Comparison of ENCODE assay signal across 10 cellular contexts in genomic region chr13:31050486-31051400, GRCh38.
DNase-seq lines count a peak whose midpoint lies in the region; FAIRE-seq and TF ChIP-seq lines count a peak whose summit lies in the region.
"Had no signal": no experiment of that assay in that cellular context is flagged by ENCODE, and none has a peak within 500 bp of the region (broad histone marks: within the 10 kb centered on the region; RNA-seq: fewer than 3 reads in every experiment).

No MANE protein-coding gene starts in this region.

- no peak overlapping the region for H2AFZ ChIP-seq in SK-N-SH (ENCODE audit: low read depth)

- H4K20me1 ChIP-seq in SK-N-SH (ENCODE audit: insufficient read depth) = no peaks in the 10 kb centered on the region

- H3K9me2 ChIP-seq in SK-N-SH = no peaks in the 10 kb centered on the region

- BruUV-seq in A673 (replicated peaks; lab: Mats Ljungman, UMichigan) = no TSS peak

- TF ChIP-seq POLR2A in GM12891 (IDR thresholded peaks at IDR 0.05; ENCODE audit: low read depth, low read length) = no peak

- no peaks in the 10 kb centered on the region for H3K36me3 ChIP-seq in A673 (ENCODE audit: insufficient read depth, low read length, poor library complexity, severe bottlenecking)
- H3K36me3 ChIP-seq in SK-N-SH (replicated peaks in 1 of 2; ENCODE audit: control insufficient read depth in 1 of 2, insufficient read depth in 2 of 2, low read length in 1 of 2) = no peaks in the 10 kb centered on the region
- no peaks in the 10 kb centered on the region for H3K36me3 ChIP-seq in kidney epithelial cell (ENCODE audit: control insufficient read depth, insufficient read depth, low read length)
- H3K36me3 ChIP-seq: right atrium auricular region had no signal

- H3K27ac ChIP-seq in A673 (ENCODE audit: low read depth, low read length, poor library complexity, severe bottlenecking) (no peak overlapping the region), SK-N-SH (ENCODE audit: low read depth in 2 of 2, low read length in 1 of 2) (0 out of 4 replicates have a peak overlapping the region, but pooled peaks of 1 of the 2 experiments have one; percentile 7)
- H3K27ac ChIP-seq: right atrium auricular region had no signal

- H3K4me1 ChIP-seq in A673 (ENCODE audit: insufficient read depth, low read length, poor library complexity, severe bottlenecking) (peaks cover 21% of the 10 kb centered on the region), SK-N-SH (ENCODE audit: control insufficient read depth in 1 of 2, insufficient read depth in 2 of 2, low read depth in 1 of 2, low read length in 1 of 2) (peaks cover 15 to 25% of the 10 kb centered on the region in 2 experiments)

- CTCF ChIA-PET in A673 (lab: Charles Lee) = interaction anchor here (0.6 kb wide), 1 partner anchor 56 kb away, joined by 9 read pairs; no protein-coding TSS in a partner anchor
- CTCF ChIA-PET in SK-N-SH (lab: Yijun Ruan, JAX) = interaction anchor here (0.6 to 4.0 kb wide), 10 partner anchors 10 to 433 kb away, joined by 3 to 20 read pairs (median 4); partner anchors contain the start of gene USPL1

- peak; percentile 23; the same call in 1 of the 2 replicates for TF ChIP-seq CTCF in A673 (conservative IDR thresholded peaks at IDR 0.05; ENCODE audit: low read depth, low read length)
- TF ChIP-seq CTCF in GM12872 (IDR thresholded peaks at IDR 0.05; ENCODE audit: insufficient read depth, low read depth, low read length) = peak; percentile 38; the same call in 1 of the 3 replicates
- peak; percentile 56 for TF ChIP-seq CTCF in SK-N-SH (IDR thresholded peaks at IDR 0.05)
- peak; percentile 21 for TF ChIP-seq CTCF in kidney epithelial cell (IDR thresholded peaks at IDR 0.05; ENCODE audit: insufficient read depth, low read length, poor library complexity, severe bottlenecking)
- no peak for TF ChIP-seq CTCF in D721Med (IDR thresholded peaks at IDR 0.05; ENCODE audit: insufficient read depth, missing control alignments)
- no peak for TF ChIP-seq CTCF in GM20000 (IDR thresholded peaks at IDR 0.05; ENCODE audit: extremely low read depth, missing control alignments)

- no peaks in the 10 kb centered on the region for H3K79me2 ChIP-seq in SK-N-SH (ENCODE audit: insufficient read depth)

- FAIRE-seq in D721Med (lab: Jason Lieb, UNC) (no peak), GM12891 (lab: Jason Lieb, UNC) (no peak), HTR-8/SVneo (lab: Jason Lieb, UNC) (no peak)
- FAIRE-seq: islet of Langerhans had no signal

- no peak overlapping the region for H3K4me3 ChIP-seq in A673 (ENCODE audit: low read depth, low read length, poor library complexity, severe bottlenecking)
- H3K4me3 ChIP-seq in SK-N-SH (ENCODE audit: low read depth in 2 of 2, low read length in 1 of 2) = no peak overlapping the region
- H3K4me3 ChIP-seq in kidney epithelial cell (ENCODE audit: low read depth, low read length) = no peak overlapping the region
- H3K4me3 ChIP-seq: right atrium auricular region had no signal

- DNase-seq in A673 (ENCODE audit: low spot score) (peak; percentile 22), SK-N-SH (peak; percentile 38), kidney epithelial cell (ENCODE audit: low read depth) (no peak), D721Med (ENCODE audit: insufficient read length, low spot score) (no peak), GM20000 (ENCODE audit: low spot score) (no peak), GM12891 (ENCODE audit: insufficient read length, low spot score) (no peak), HTR-8/SVneo (ENCODE audit: insufficient read length, low spot score) (no peak)

- no peak for TF ChIP-seq EP300 in SK-N-SH (IDR thresholded peaks at IDR 0.05; ENCODE audit: borderline replicate concordance in 1 of 2, low read depth in 1 of 2, low read length in 1 of 2)

- H3K9ac ChIP-seq in SK-N-SH = no peak overlapping the region

- TF ChIP-seq RAD21 in SK-N-SH (IDR thresholded peaks at IDR 0.05; ENCODE audit: low read length) = no peak

- POLR2A ChIA-PET in A673 (lab: Charles Lee; ENCODE audit: low non-redundant PET) (no interaction called here), SK-N-SH (lab: Yijun Ruan, JAX) (no interaction called here)

- H3K4me2 ChIP-seq in SK-N-SH = no peak overlapping the region

- intact Hi-C loops in A673 (cut with micrococcal nuclease; ENCODE audit: unreplicated experiment) = no loop called here

- no peaks in the 10 kb centered on the region for H3K9me3 ChIP-seq in A673 (ENCODE audit: low read depth, low read length, poor library complexity, severe bottlenecking)
- H3K9me3 ChIP-seq in SK-N-SH = no peaks in the 10 kb centered on the region
- H3K9me3 ChIP-seq: right atrium auricular region had no signal

- H3K27me3 ChIP-seq in A673 (replicated peaks; ENCODE audit: insufficient read depth, low read depth, low read length, poor library complexity) (no peaks in the 10 kb centered on the region), SK-N-SH (ENCODE audit: insufficient read depth) (no peaks in the 10 kb centered on the region), kidney epithelial cell (ENCODE audit: control insufficient read depth, insufficient read depth, low read length) (no peaks in the 10 kb centered on the region)
- H3K27me3 ChIP-seq: right atrium auricular region had no signal

- 87% methylated on average over 6 of the region's 6 CpGs for whole genome bisulfite sequencing in SK-N-SH (ENCODE audit: low lambda C conversion rate)

- peaks cover 18% of the 10 kb centered on the region for H3F3A ChIP-seq in SK-N-SH (replicated peaks; ENCODE audit: insufficient read depth)

TF ChIP-seq in SK-N-SH, 30 proteins besides CTCF, POLR2A, EP300 and RAD21 (continues in another document):
- TF ChIP-seq, protein P1, sequence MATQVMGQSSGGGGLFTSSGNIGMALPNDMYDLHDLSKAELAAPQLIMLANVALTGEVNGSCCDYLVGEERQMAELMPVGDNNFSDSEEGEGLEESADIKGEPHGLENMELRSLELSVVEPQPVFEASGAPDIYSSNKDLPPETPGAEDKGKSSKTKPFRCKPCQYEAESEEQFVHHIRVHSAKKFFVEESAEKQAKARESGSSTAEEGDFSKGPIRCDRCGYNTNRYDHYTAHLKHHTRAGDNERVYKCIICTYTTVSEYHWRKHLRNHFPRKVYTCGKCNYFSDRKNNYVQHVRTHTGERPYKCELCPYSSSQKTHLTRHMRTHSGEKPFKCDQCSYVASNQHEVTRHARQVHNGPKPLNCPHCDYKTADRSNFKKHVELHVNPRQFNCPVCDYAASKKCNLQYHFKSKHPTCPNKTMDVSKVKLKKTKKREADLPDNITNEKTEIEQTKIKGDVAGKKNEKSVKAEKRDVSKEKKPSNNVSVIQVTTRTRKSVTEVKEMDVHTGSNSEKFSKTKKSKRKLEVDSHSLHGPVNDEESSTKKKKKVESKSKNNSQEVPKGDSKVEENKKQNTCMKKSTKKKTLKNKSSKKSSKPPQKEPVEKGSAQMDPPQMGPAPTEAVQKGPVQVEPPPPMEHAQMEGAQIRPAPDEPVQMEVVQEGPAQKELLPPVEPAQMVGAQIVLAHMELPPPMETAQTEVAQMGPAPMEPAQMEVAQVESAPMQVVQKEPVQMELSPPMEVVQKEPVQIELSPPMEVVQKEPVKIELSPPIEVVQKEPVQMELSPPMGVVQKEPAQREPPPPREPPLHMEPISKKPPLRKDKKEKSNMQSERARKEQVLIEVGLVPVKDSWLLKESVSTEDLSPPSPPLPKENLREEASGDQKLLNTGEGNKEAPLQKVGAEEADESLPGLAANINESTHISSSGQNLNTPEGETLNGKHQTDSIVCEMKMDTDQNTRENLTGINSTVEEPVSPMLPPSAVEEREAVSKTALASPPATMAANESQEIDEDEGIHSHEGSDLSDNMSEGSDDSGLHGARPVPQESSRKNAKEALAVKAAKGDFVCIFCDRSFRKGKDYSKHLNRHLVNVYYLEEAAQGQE (IDR thresholded peaks at IDR 0.05; ENCODE audit: low read depth, low read length) = no peak
- TF ChIP-seq TCF12 (IDR thresholded peaks at IDR 0.05) = no peak

TF ChIP-seq in GM12891, 5 proteins besides CTCF, POLR2A, EP300 and RAD21:
- TF ChIP-seq POLR2AphosphoS5 (IDR thresholded peaks at IDR 0.05; ENCODE audit: low read depth, low read length) (no peak), POU2F2 (IDR thresholded peaks at IDR 0.05; ENCODE audit: low read depth, low read length) (no peak), SPI1 (IDR thresholded peaks at IDR 0.05; ENCODE audit: low read depth, low read length) (no peak), TAF1 (IDR thresholded peaks at IDR 0.05; ENCODE audit: low read depth, low read length) (no peak), PAX5 (IDR thresholded peaks at IDR 0.05; ENCODE audit: insufficient read depth, low read length, severe bottlenecking) (no peak)

Comparison
In these comparisons a context has a peak if more than half of its experiments do, and no peak if none do; other contexts are left out.
1. DNase-seq: peak in A673 (single experiment) and SK-N-SH (single experiment); none in kidney epithelial cell (single experiment), D721Med (single experiment), GM20000 (single experiment), GM12891 (single experiment) and HTR-8/SVneo (single experiment).
2. CTCF ChIP-seq: peak in A673 (single experiment), GM12872 (single experiment), SK-N-SH (single experiment) and kidney epithelial cell (single experiment); none in D721Med (single experiment) and GM20000 (single experiment).